In genomic region chr13:60220072-60220471, GRCh38 we compare ENCODE assay signal across 1 cellular context.
A peak's percentile ranks its signal among the peaks of the same experiment; 100 is the strongest.
TF ChIP-seq lines count a peak whose summit lies in the region.

No MANE protein-coding gene starts in this region.

TF ChIP-seq in K562, 482 proteins besides CTCF, POLR2A, EP300 and RAD21 (continued from another document and continues in another):
- no peak for TF ChIP-seq AFF1 (IDR thresholded peaks at IDR 0.05; ENCODE audit: low read depth in 1 of 2, partially characterized antibody in 2 of 2)
- peak; percentile 25; the same call in 1 of the 2 replicates for TF ChIP-seq CREM (IDR thresholded peaks at IDR 0.05; ENCODE audit: low read depth)
- TF ChIP-seq BRD4 (IDR thresholded peaks at IDR 0.05) = no peak
- no peak for TF ChIP-seq ATF2 (CRISPR knock-in tag; IDR thresholded peaks at IDR 0.05)
- no peak for TF ChIP-seq MTA3 (IDR thresholded peaks at IDR 0.05; ENCODE audit: borderline replicate concordance)
- no peak for TF ChIP-seq NR3C1 (CRISPR knock-in tag; IDR thresholded peaks at IDR 0.05)
- no peak for TF ChIP-seq CREB1 (IDR thresholded peaks at IDR 0.05)
- no peak for TF ChIP-seq CREB1 (CRISPR knock-in tag; IDR thresholded peaks at IDR 0.05)
- no peak for TF ChIP-seq NFRKB (IDR thresholded peaks at IDR 0.05; ENCODE audit: low read depth)
- TF ChIP-seq BRD9 (IDR thresholded peaks at IDR 0.05; ENCODE audit: low read depth, partially characterized antibody) = no peak
- TF ChIP-seq TRIM24 (IDR thresholded peaks at IDR 0.05) = peak; percentile 37 to 51; a peak in 2 of 4 replicates
- no peak for TF ChIP-seq SLC30A9 (CRISPR knock-in tag; IDR thresholded peaks at IDR 0.05)
- no peak for TF ChIP-seq TBL1XR1 (IDR thresholded peaks at IDR 0.05; ENCODE audit: low read length in 2 of 2)
- TF ChIP-seq ZNF76 (CRISPR knock-in tag; IDR thresholded peaks at IDR 0.05; ENCODE audit: borderline replicate concordance) = no peak
- peak; percentile 94 for TF ChIP-seq FOSL1 (tag; conservative IDR thresholded peaks at IDR 0.05)
- peak; percentile 43; the same call in 1 of the 2 replicates for TF ChIP-seq HMBOX1 (IDR thresholded peaks at IDR 0.05)
- no peak for TF ChIP-seq ZNF696 (CRISPR knock-in tag; conservative IDR thresholded peaks at IDR 0.05)
- TF ChIP-seq U2AF2 (optimal IDR thresholded peaks at IDR 0.05; ENCODE audit: low read depth, low read length) = no peak
- TF ChIP-seq ZSCAN32 (CRISPR knock-in tag; IDR thresholded peaks at IDR 0.05) = no peak
- no peak for TF ChIP-seq REST (CRISPR knock-in tag; IDR thresholded peaks at IDR 0.05; ENCODE audit: low read depth)
- TF ChIP-seq SNRNP70 (optimal IDR thresholded peaks at IDR 0.05; ENCODE audit: low read depth, low read length) = no peak
- TF ChIP-seq TCF3 (CRISPR knock-in tag; IDR thresholded peaks at IDR 0.05) = peak; percentile 88
- TF ChIP-seq KAT2B (IDR thresholded peaks at IDR 0.05; ENCODE audit: low read depth, low read length) = no peak
- TF ChIP-seq C11orf30 (IDR thresholded peaks at IDR 0.05; ENCODE audit: low read depth) = no peak
- TF ChIP-seq MIER1 (IDR thresholded peaks at IDR 0.05; ENCODE audit: low read depth) = no peak
- no peak for TF ChIP-seq THRAP3 (IDR thresholded peaks at IDR 0.05; ENCODE audit: borderline replicate concordance)
- TF ChIP-seq ZNF717 (CRISPR knock-in tag; IDR thresholded peaks at IDR 0.05) = no peak
- TF ChIP-seq BHLHE40 (IDR thresholded peaks at IDR 0.05; ENCODE audit: low read length) = no peak
- TF ChIP-seq ZNF217 (CRISPR knock-in tag; IDR thresholded peaks at IDR 0.05) = no peak
- TF ChIP-seq DIDO1 (tag; IDR thresholded peaks at IDR 0.05; ENCODE audit: low read depth) = no peak
- no peak for TF ChIP-seq CTCFL (IDR thresholded peaks at IDR 0.05; ENCODE audit: borderline replicate concordance, insufficient read depth, low read depth, low read length, poor library complexity, severe bottlenecking)
- no peak for TF ChIP-seq E2F3 (CRISPR knock-in tag; IDR thresholded peaks at IDR 0.05)
- TF ChIP-seq YY1 (IDR thresholded peaks at IDR 0.05; ENCODE audit: borderline replicate concordance in 1 of 3, control insufficient read depth in 1 of 3, extremely low read depth in 1 of 3, insufficient read depth in 3 of 3, insufficient read length in 1 of 3, insufficient replicate concordance in 2 of 3, low read depth in 1 of 3, low read length in 2 of 3) = no peak
- peak; percentile 88 for TF ChIP-seq TEAD4 (IDR thresholded peaks at IDR 0.05; ENCODE audit: low read length)
- TF ChIP-seq TEAD4 (CRISPR knock-in tag; IDR thresholded peaks at IDR 0.05; ENCODE audit: borderline replicate concordance) = no peak
- no peak for TF ChIP-seq DDX20 (tag; IDR thresholded peaks at IDR 0.05; ENCODE audit: low read depth)
- TF ChIP-seq DPF2 (IDR thresholded peaks at IDR 0.05) = peak; percentile 90
- no peak for TF ChIP-seq ASH1L (IDR thresholded peaks at IDR 0.05; ENCODE audit: borderline replicate concordance, low read depth, partially characterized antibody)
- TF ChIP-seq ZBTB2 (IDR thresholded peaks at IDR 0.05) = no peak
- TF ChIP-seq HDGF (IDR thresholded peaks at IDR 0.05) = no peak
- no peak for TF ChIP-seq TFE3 (CRISPR knock-in tag; IDR thresholded peaks at IDR 0.05)
- TF ChIP-seq HMG20B (CRISPR knock-in tag; IDR thresholded peaks at IDR 0.05) = no peak
- no peak for TF ChIP-seq ZNF699 (CRISPR knock-in tag; IDR thresholded peaks at IDR 0.05; ENCODE audit: insufficient replicate concordance)
- TF ChIP-seq E2F4 (CRISPR knock-in tag; IDR thresholded peaks at IDR 0.05; ENCODE audit: low read depth) = no peak
- no peak for TF ChIP-seq ZKSCAN8 (CRISPR knock-in tag; IDR thresholded peaks at IDR 0.05)
- no peak for TF ChIP-seq PRDM10 (IDR thresholded peaks at IDR 0.05; ENCODE audit: partially characterized antibody)
- TF ChIP-seq ZNF134 (CRISPR knock-in tag; conservative IDR thresholded peaks at IDR 0.05) = no peak
